20 cellular contexts compared by ENCODE assay signal in the genomic region with DNA sequence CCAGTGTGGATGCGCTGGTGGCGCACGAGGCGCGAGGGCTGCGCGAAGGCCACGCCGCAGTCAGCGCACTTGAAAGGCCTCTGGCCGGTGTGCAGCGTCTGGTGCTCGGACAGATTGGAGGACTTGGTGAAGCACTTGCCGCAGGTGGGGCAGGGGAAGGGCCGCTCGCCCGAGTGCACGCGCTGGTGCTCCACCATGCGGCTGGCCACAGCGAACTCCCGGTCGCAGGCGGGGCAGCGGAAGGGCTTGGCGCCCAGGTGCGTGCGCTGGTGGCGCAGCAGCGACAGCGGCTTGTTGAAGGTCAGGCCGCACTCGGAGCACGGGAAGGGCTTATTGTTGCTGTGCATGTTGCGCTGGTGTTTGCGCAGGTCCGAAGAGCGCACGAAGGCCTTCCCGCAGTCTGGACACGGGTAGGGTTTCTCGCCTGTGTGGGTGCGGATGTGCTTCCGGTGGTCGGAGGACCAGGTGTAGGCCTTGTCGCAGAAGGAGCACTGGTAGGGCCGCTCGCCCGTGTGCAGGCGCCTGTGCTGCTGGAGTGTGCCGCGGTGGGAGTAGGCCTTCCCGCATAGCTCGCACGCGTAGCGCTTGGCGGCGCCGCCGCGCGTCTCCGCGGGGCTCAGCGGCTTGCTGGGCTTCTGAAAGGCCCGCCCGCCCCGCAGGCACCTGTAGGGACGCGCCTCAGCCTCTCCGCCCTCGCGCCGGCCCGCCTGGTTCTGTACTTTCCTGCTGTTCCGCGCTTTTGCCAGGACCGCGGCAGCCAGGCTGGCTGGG. TPM values are rescaled to one million over a fixed set of nuclear protein-coding genes. Genes with fewer than 3 reads are reported as not detected.
DNase-seq lines count a peak whose midpoint lies in the region; ATAC-seq and TF ChIP-seq lines count a peak whose summit lies in the region.
"Had no signal": no experiment of that assay in that cellular context is flagged by ENCODE, and none has a peak within 500 bp of the region (broad histone marks: within the 10 kb centered on the region; RNA-seq: fewer than 3 reads in every experiment).

No MANE protein-coding gene starts in this region.

- H3K27me3 Mint-ChIP-seq in natural killer cell treated with Interleukin-12 subunit alpha and Interleukin-12 subunit beta and Interleukin-15 and Interleukin-18, amount 100 ng/mL, for 72 hours: peaks cover 29 to 34% of the 10 kb centered on the region in 2 donors
- peaks cover 22 to 46% of the 10 kb centered on the region in 2 donors for H3K27me3 Mint-ChIP-seq in natural killer cell (ENCODE audit: low read depth in 2 of 2)
- H3K27me3 Mint-ChIP-seq in activated naive CD8-positive, alpha-beta T cell treated with anti-CD3 and anti-CD28 coated beads, Interleukin-2, amount 10 ng/mL, durations not matched to agents 7 days and 5 days: peaks cover 46% of the 10 kb centered on the region

- TF ChIP-seq CTCF in natural killer cell (IDR thresholded peaks at IDR 0.05): no peak
- TF ChIP-seq CTCF in gastrocnemius medialis (IDR thresholded peaks at IDR 0.05 in 4 of 5, conservative IDR thresholded peaks at IDR 0.05 in 1 of 5): no peak
- TF ChIP-seq CTCF in SK-N-SH (IDR thresholded peaks at IDR 0.05): no peak

- no peak for TF ChIP-seq POLR2A in gastrocnemius medialis (IDR thresholded peaks at IDR 0.05)

- CTCF ChIA-PET in SK-N-SH (lab: Yijun Ruan, JAX): interaction anchor here (0.7 to 1.1 kb wide), 2 partner anchors 24 to 578 kb away, joined by 3 to 5 read pairs; no protein-coding TSS in a partner anchor

- H2AFZ ChIP-seq in SK-N-SH (ENCODE audit: low read depth): no peak overlapping the region

- H3K36me3 ChIP-seq in gastrocnemius medialis (no peaks in the 10 kb centered on the region), SK-N-SH (replicated peaks in 1 of 2; ENCODE audit: control insufficient read depth in 1 of 2, insufficient read depth in 2 of 2, low read length in 1 of 2) (no peaks in the 10 kb centered on the region)

- no peak overlapping the region for H3K4me2 ChIP-seq in SK-N-SH
- H3K4me2 ChIP-seq: KMS-11 had no signal

- H3K4me1 ChIP-seq in gastrocnemius medialis: no peaks in the 10 kb centered on the region
- H3K4me1 ChIP-seq in SK-N-SH (ENCODE audit: control insufficient read depth in 1 of 2, insufficient read depth in 2 of 2, low read depth in 1 of 2, low read length in 1 of 2): no peaks in the 10 kb centered on the region; a peak in 1 of 4 replicates

- H4K20me1 ChIP-seq in SK-N-SH (ENCODE audit: insufficient read depth): no peaks in the 10 kb centered on the region

- DNase-seq in natural killer cell treated with Interleukin-12 subunit alpha and Interleukin-12 subunit beta and Interleukin-15 and Interleukin-18, amount 100 ng/mL, for 72 hours (ENCODE audit: low spot score): no peak
- DNase-seq in natural killer cell (no peak), iPS-NIHi7 (ENCODE audit: extremely low spot score) (peak; percentile 22), NCI-H2029 treated with DMSO at 0.1 percent for 48 hours (lab: John Stamatoyannopoulos, UW) (no peak), gastrocnemius medialis (no peak), SK-N-SH (no peak)
- DNase-seq in activated naive CD8-positive, alpha-beta T cell treated with anti-CD3 and anti-CD28 coated beads, Interleukin-2, amount 10 ng/mL, durations not matched to agents 7 days and 5 days: no peak
- DNase-seq: activated CD4-positive, alpha-beta T cell treated with anti-CD3 and anti-CD28 coated beads for 4 hours; CD8-positive, alpha-beta T cell; cortex of kidney; midbrain; NCI-H1048; NCI-H1930; stimulated activated CD4-positive, alpha-beta T cell treated with anti-CD3 and anti-CD28 coated beads, Interleukin-12 subunit alpha, Interleukin-12 subunit beta, amount 100 ng/mL, for 4 hours; SW 1271 had no signal

- intact Hi-C loops in natural killer cell (cut with micrococcal nuclease) (no loop called here), gastrocnemius medialis (cut with DNase I; ENCODE audit: low total_unique reads) (loop anchor here (10.0 kb wide), 1 partner anchor 582 kb away; no protein-coding TSS in a partner anchor)

- H3K4me3 ChIP-seq in gastrocnemius medialis: no peak overlapping the region
- H3K4me3 ChIP-seq in SK-N-SH (ENCODE audit: low read depth in 2 of 2, low read length in 1 of 2): no peak overlapping the region

- H3K9me3 Mint-ChIP-seq in natural killer cell treated with Interleukin-12 subunit alpha and Interleukin-12 subunit beta and Interleukin-15 and Interleukin-18, amount 100 ng/mL, for 72 hours: no peaks in the 10 kb centered on the region
- no peaks in the 10 kb centered on the region for H3K9me3 Mint-ChIP-seq in natural killer cell
- H3K9me3 Mint-ChIP-seq in activated naive CD8-positive, alpha-beta T cell treated with anti-CD3 and anti-CD28 coated beads, Interleukin-2, amount 10 ng/mL, durations not matched to agents 7 days and 5 days: no peaks in the 10 kb centered on the region
- H3K9me3 Mint-ChIP-seq: CD8-positive, alpha-beta T cell had no signal

- no peak for TF ChIP-seq RAD21 in SK-N-SH (IDR thresholded peaks at IDR 0.05; ENCODE audit: low read length)

- no peaks in the 10 kb centered on the region for H3K9me3 ChIP-seq in gastrocnemius medialis
- H3K9me3 ChIP-seq in SK-N-SH: no peaks in the 10 kb centered on the region

- H3K27ac Mint-ChIP-seq in natural killer cell treated with Interleukin-12 subunit alpha and Interleukin-12 subunit beta and Interleukin-15 and Interleukin-18, amount 100 ng/mL, for 72 hours: no peak overlapping the region
- no peak overlapping the region for H3K27ac Mint-ChIP-seq in natural killer cell
- no peak overlapping the region for H3K27ac Mint-ChIP-seq in activated naive CD8-positive, alpha-beta T cell treated with anti-CD3 and anti-CD28 coated beads, Interleukin-2, amount 10 ng/mL, durations not matched to agents 7 days and 5 days
- H3K27ac Mint-ChIP-seq: brain; CD8-positive, alpha-beta T cell had no signal

- H3K36me3 Mint-ChIP-seq in natural killer cell treated with Interleukin-12 subunit alpha and Interleukin-12 subunit beta and Interleukin-15 and Interleukin-18, amount 100 ng/mL, for 72 hours: no peaks in the 10 kb centered on the region
- no peaks in the 10 kb centered on the region for H3K36me3 Mint-ChIP-seq in natural killer cell
- H3K36me3 Mint-ChIP-seq in activated naive CD8-positive, alpha-beta T cell treated with anti-CD3 and anti-CD28 coated beads, Interleukin-2, amount 10 ng/mL, durations not matched to agents 7 days and 5 days: no peaks in the 10 kb centered on the region
- H3K36me3 Mint-ChIP-seq: brain; CD8-positive, alpha-beta T cell had no signal

- H3F3A ChIP-seq in SK-N-SH (replicated peaks; ENCODE audit: insufficient read depth): no peaks in the 10 kb centered on the region

- no peak overlapping the region for H3K9ac ChIP-seq in SK-N-SH
- H3K9ac ChIP-seq: KMS-11 had no signal

- H3K27ac ChIP-seq in gastrocnemius medialis: no peak overlapping the region
- H3K27ac ChIP-seq in SK-N-SH (ENCODE audit: low read depth in 2 of 2, low read length in 1 of 2): no peak overlapping the region
- H3K27ac ChIP-seq: KMS-11 had no signal

- POLR2A ChIA-PET in activated naive CD8-positive, alpha-beta T cell treated with anti-CD3 and anti-CD28 coated beads, Interleukin-2, amount 10 ng/mL, durations not matched to agents 7 days and 5 days (lab: Charles Lee): no interaction called here
- POLR2A ChIA-PET in SK-N-SH (lab: Yijun Ruan, JAX): no interaction called here

- no peaks in the 10 kb centered on the region for H3K4me1 Mint-ChIP-seq in natural killer cell treated with Interleukin-12 subunit alpha and Interleukin-12 subunit beta and Interleukin-15 and Interleukin-18, amount 100 ng/mL, for 72 hours (ENCODE audit: low read depth in 2 of 2)
- H3K4me1 Mint-ChIP-seq in natural killer cell: no peaks in the 10 kb centered on the region
- H3K4me1 Mint-ChIP-seq in activated naive CD8-positive, alpha-beta T cell treated with anti-CD3 and anti-CD28 coated beads, Interleukin-2, amount 10 ng/mL, durations not matched to agents 7 days and 5 days: peaks cover 3% of the 10 kb centered on the region

- 85% methylated on average over 55 of the region's 80 CpGs for WGBS in SK-N-SH (ENCODE audit: low lambda C conversion rate)

- H3K27me3 ChIP-seq in gastrocnemius medialis (no peaks in the 10 kb centered on the region), SK-N-SH (ENCODE audit: insufficient read depth) (no peaks in the 10 kb centered on the region)

- in situ Hi-C loops in gastrocnemius medialis (cut with MboI; ENCODE audit: low sequenced_read_pairs in 4 of 4): loop anchor here in 3 of 4 donors (25.0 kb wide), 1 partner anchor 569 kb away; a partner anchor contains a TSS

- H3K4me3 Mint-ChIP-seq in natural killer cell treated with Interleukin-12 subunit alpha and Interleukin-12 subunit beta and Interleukin-15 and Interleukin-18, amount 100 ng/mL, for 72 hours: no peak overlapping the region
- no peak overlapping the region for H3K4me3 Mint-ChIP-seq in natural killer cell
- peak overlapping the region; percentile 24 for H3K4me3 Mint-ChIP-seq in activated naive CD8-positive, alpha-beta T cell treated with anti-CD3 and anti-CD28 coated beads, Interleukin-2, amount 10 ng/mL, durations not matched to agents 7 days and 5 days
- H3K4me3 Mint-ChIP-seq: brain; CD8-positive, alpha-beta T cell had no signal

- TF ChIP-seq EP300 in SK-N-SH (IDR thresholded peaks at IDR 0.05; ENCODE audit: borderline replicate concordance in 1 of 2, low read depth in 1 of 2, low read length in 1 of 2): no peak

- H3K79me2 ChIP-seq in SK-N-SH (ENCODE audit: insufficient read depth): no peaks in the 10 kb centered on the region

- peak; percentile 4 to 44 for ATAC-seq in natural killer cell treated with Interleukin-12 subunit alpha and Interleukin-12 subunit beta and Interleukin-15 and Interleukin-18, amount 100 ng/mL, for 72 hours
- no peak for ATAC-seq in natural killer cell
- ATAC-seq in activated naive CD8-positive, alpha-beta T cell treated with anti-CD3 and anti-CD28 coated beads, Interleukin-2, amount 10 ng/mL, durations not matched to agents 7 days and 5 days (ENCODE audit: low read depth): peak; percentile 41
- ATAC-seq in gastrocnemius medialis: no peak
- ATAC-seq: CD8-positive, alpha-beta T cell had no signal

- H3K9me2 ChIP-seq in SK-N-SH: no peaks in the 10 kb centered on the region

TF ChIP-seq in SK-N-SH, 30 proteins besides CTCF, POLR2A, EP300 and RAD21 (continues in another document):
- TF ChIP-seq CHD2 (IDR thresholded peaks at IDR 0.05; ENCODE audit: low read length, partially characterized antibody) (no peak), MXI1 (IDR thresholded peaks at IDR 0.05; ENCODE audit: low read depth, low read length) (no peak)

RNA-seq across cellular contexts. Expression of a gene that starts 4.7 kb away (rescaled TPM):
- total RNA-seq in natural killer cell treated with Interleukin-12 subunit alpha and Interleukin-12 subunit beta and Interleukin-15 and Interleukin-18, amount 100 ng/mL, for 72 hours: not detected
- total RNA-seq in natural killer cell: not detected
- not detected for total RNA-seq in activated naive CD8-positive, alpha-beta T cell treated with anti-CD3 and anti-CD28 coated beads, Interleukin-2, amount 10 ng/mL, durations not matched to agents 7 days and 5 days
- under 1 TPM in 2 of 4 donors, not detected in 2; 0.07 to 0.38 TPM for total RNA-seq in gastrocnemius medialis
- not detected in 2 replicates for polyA plus RNA-seq in SK-N-SH (2012; rRNA removed)
- not detected in 2 replicates for polyA plus RNA-seq in SK-N-SH (2012; cell fraction: cytosol; rRNA removed)
- polyA plus RNA-seq in SK-N-SH (2012; cell fraction: nucleus; rRNA removed): 0.01 TPM in 1 of 2 replicates, not detected in the other
- total RNA-seq: CD8-positive, alpha-beta T cell; NCI-H460; pulmonary artery endothelial cell had no signal
- polyA plus RNA-seq: keratinocyte had no signal

Comparison
In these comparisons a context has a peak if more than half of its experiments do, and no peak if none do; other contexts are left out.
1. ATAC-seq: peak in natural killer cell treated with Interleukin-12 subunit alpha and Interleukin-12 subunit beta and Interleukin-15 and Interleukin-18, amount 100 ng/mL, for 72 hours (2 of 2) and activated naive CD8-positive, alpha-beta T cell treated with anti-CD3 and anti-CD28 coated beads, Interleukin-2, amount 10 ng/mL, durations not matched to agents 7 days and 5 days (single experiment); none in natural killer cell (0 of 3) and gastrocnemius medialis (0 of 2).